14 cellular contexts compared by ENCODE assay signal in the genomic region with DNA sequence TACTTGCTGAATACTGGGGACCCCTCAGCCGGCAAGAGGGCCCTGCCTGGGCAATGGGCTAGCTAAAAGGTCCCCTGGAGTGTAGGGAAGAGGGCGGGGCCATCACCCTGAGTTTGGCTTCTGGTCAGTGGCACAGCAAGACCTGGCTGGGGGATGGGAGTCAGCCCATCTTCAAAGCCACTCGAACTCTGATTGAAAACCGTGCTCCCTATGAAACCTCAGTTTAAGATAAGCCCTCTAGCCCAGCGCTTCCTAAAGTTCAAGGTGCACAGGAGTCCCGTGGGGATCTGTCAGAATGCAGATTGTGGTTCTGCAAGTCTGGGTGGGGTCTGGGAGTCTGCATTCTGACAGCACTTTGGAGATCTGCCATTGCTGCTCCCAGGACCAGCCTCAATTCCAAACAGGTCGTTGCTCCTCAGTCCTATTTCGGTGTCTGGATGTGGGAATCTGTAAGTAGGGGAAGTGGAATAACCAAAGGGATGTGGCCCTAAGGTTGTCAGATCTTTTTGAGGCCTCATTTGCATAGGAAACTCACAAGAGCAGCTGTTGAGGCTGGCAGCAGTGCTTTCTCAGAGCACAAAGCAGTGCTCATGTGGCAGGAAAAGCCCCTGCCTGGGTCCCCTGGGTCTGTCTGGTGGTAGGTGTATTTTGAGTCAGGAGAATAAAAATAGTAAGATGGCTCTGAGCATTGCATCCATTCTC.
DNase-seq lines count a peak whose midpoint lies in the region; ATAC-seq and TF ChIP-seq lines count a peak whose summit lies in the region.
"Had no signal": no experiment of that assay in that cellular context is flagged by ENCODE, and none has a peak within 500 bp of the region (broad histone marks: within the 10 kb centered on the region; RNA-seq: fewer than 3 reads in every experiment).

No MANE protein-coding gene starts in this region.

- no peak overlapping the region for H3K27ac Mint-ChIP-seq in endodermal cell
- H3K27ac Mint-ChIP-seq: mesothelial cell of epicardium had no signal

- peaks cover 4% of the 10 kb centered on the region for H3K4me1 ChIP-seq in endodermal cell (ENCODE audit: control insufficient read depth, insufficient read depth, low read length)

- 72 to 73% methylated on average over 7 to 8 of the region's 8 CpGs for WGBS in endodermal cell (ENCODE audit: insufficient coverage in 1 of 2, insufficient read length in 1 of 2), 2 experiments

- no peaks in the 10 kb centered on the region for H3K27me3 Mint-ChIP-seq in endodermal cell (ENCODE audit: insufficient read depth)
- H3K27me3 Mint-ChIP-seq: CD4-positive, CD25-positive, alpha-beta regulatory T cell had no signal

- H3K9me3 ChIP-seq in endodermal cell (ENCODE audit: control insufficient read depth, low read length): no peaks in the 10 kb centered on the region
- H3K9me3 ChIP-seq: suprapubic skin had no signal

- peaks cover 22% of the 10 kb centered on the region for H3K4me1 Mint-ChIP-seq in endodermal cell
- H3K4me1 Mint-ChIP-seq: mesothelial cell of epicardium had no signal

- no peaks in the 10 kb centered on the region for H3K36me3 Mint-ChIP-seq in endodermal cell (ENCODE audit: low read depth)
- H3K36me3 Mint-ChIP-seq: mesothelial cell of epicardium had no signal

- no peaks in the 10 kb centered on the region for H3K36me3 ChIP-seq in endodermal cell (ENCODE audit: control insufficient read depth, insufficient read depth, low read length)
- H3K36me3 ChIP-seq: cardiac muscle cell, suprapubic skin had no signal

- no peak overlapping the region for H3K9ac ChIP-seq in endodermal cell (ENCODE audit: extremely low read depth, low read length, poor library complexity, severe bottlenecking)

- no peaks in the 10 kb centered on the region for H3K9me3 Mint-ChIP-seq in endodermal cell
- H3K9me3 Mint-ChIP-seq: mesothelial cell of epicardium had no signal

- no peaks in the 10 kb centered on the region for H3K27me3 ChIP-seq in endodermal cell (ENCODE audit: control insufficient read depth, insufficient read depth, low read length, poor library complexity, severe bottlenecking)
- H3K27me3 ChIP-seq: cardiac muscle cell, suprapubic skin had no signal

- H3K27ac ChIP-seq in endodermal cell (ENCODE audit: low read depth, low read length): no peak overlapping the region
- H3K27ac ChIP-seq: cardiac muscle cell, SK-N-MC, suprapubic skin had no signal

- DNase-seq in GM13977 (ENCODE audit: low spot score) (peak; percentile 38), NCI-H2171 (lab: John Stamatoyannopoulos, UW) (peak; percentile 58), 8988T (no peak), endodermal cell (no peak), OCI-M1 (lab: John Stamatoyannopoulos, UW) (no peak)
- no peak for DNase-seq in activated CD4-positive, alpha-beta T cell treated with anti-CD3 and anti-CD28 coated beads, Interleukin-2, amount 50 U/mL, for 48 hours
- DNase-seq: CD4-positive, CD25-positive, alpha-beta regulatory T cell; NCI-H1092 had no signal

- ATAC-seq in GM19467 (IDR thresholded peaks at IDR 0.05; ENCODE audit: unreplicated experiment) (peak; percentile 91), HG03025 (IDR thresholded peaks at IDR 0.05; ENCODE audit: low FRiP score, unreplicated experiment) (peak; percentile 96)

- TF ChIP-seq CTCF in GM13977 (IDR thresholded peaks at IDR 0.05; ENCODE audit: extremely low read depth, insufficient read depth, missing control alignments) (no peak), endodermal cell (conservative IDR thresholded peaks at IDR 0.05) (no peak)

- no peak overlapping the region for H3K4me3 ChIP-seq in endodermal cell (ENCODE audit: low read length)
- H3K4me3 ChIP-seq: cardiac muscle cell, SK-N-MC, suprapubic skin had no signal

- no peak overlapping the region for H3K4me3 Mint-ChIP-seq in endodermal cell
- H3K4me3 Mint-ChIP-seq: mesothelial cell of epicardium had no signal

- in situ Hi-C loops in GM13977 (cut with MboI; ENCODE audit: low pct_unique_long_range_greater_than_20kb, low sequenced_read_pairs, unreplicated experiment): no loop called here

Comparison
In these comparisons a context has a peak if more than half of its experiments do, and no peak if none do; other contexts are left out.
1. DNase-seq: peak in GM13977 (single experiment) and NCI-H2171 (single experiment); none in activated CD4-positive, alpha-beta T cell treated with anti-CD3 and anti-CD28 coated beads, Interleukin-2, amount 50 U/mL, for 48 hours (0 of 2), 8988T (single experiment), endodermal cell (single experiment) and OCI-M1 (single experiment).